1 cellular context compared by ENCODE assay signal in genomic region chr2:113228991-113229716, GRCh38.
TF ChIP-seq lines count a peak whose summit lies in the region.

No MANE protein-coding gene starts in this region.

TF ChIP-seq in GM23338, 12 proteins besides CTCF, POLR2A, EP300 and RAD21 (continued from another document):
- TF ChIP-seq ZNF462 (CRISPR knock-in tag; IDR thresholded peaks at IDR 0.05) (no peak), EZH2 (IDR thresholded peaks at IDR 0.05; ENCODE audit: low read depth, unreplicated experiment) (no peak)
